ENCODE assay signal across 12 cellular contexts in the genomic region with DNA sequence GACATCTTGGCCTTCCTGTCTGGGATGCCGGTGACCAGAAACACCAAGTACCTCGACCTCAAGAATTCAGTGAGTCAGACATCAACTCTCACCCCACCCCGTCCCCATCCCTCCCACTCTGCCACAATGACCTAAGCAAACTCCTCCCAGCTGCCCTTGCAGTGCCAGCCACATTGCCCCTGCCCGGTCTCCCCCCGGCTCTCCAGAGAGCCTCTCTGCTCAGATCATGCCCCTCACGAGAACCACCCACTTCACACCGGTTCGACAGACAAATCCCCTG. TPM values are rescaled to one million over a fixed set of nuclear protein-coding genes. Genes with fewer than 3 reads are reported as not detected.
A peak's percentile ranks its signal among the peaks of the same experiment; 100 is the strongest.
DNase-seq lines count a peak whose midpoint lies in the region; ATAC-seq and TF ChIP-seq lines count a peak whose summit lies in the region.
"Had no signal": no experiment of that assay in that cellular context is flagged by ENCODE, and none has a peak within 500 bp of the region (broad histone marks: within the 10 kb centered on the region; RNA-seq: fewer than 3 reads in every experiment).

No MANE protein-coding gene starts in this region.

- H3K4me1 ChIP-seq in heart left ventricle (peaks cover 0 to 43% (median 10%) of the 10 kb centered on the region in 12 donors), PC-9 (replicated peaks; ENCODE audit: insufficient read depth) (peaks cover 51% of the 10 kb centered on the region), upper lobe of right lung (peaks cover 8% of the 10 kb centered on the region), thyroid gland (peaks cover 0 to 6% of the 10 kb centered on the region in 2 donors)

- H3K79me2 ChIP-seq in PC-9 (ENCODE audit: low read depth) = no peaks in the 10 kb centered on the region

- H2AFZ ChIP-seq in PC-9 = no peak overlapping the region

- H3K4me1 Mint-ChIP-seq in T-helper 17 cell = peaks cover 5% of the 10 kb centered on the region

- CTCF ChIA-PET in PC-9 (lab: Charles Lee) = interaction anchor here (0.6 to 1.1 kb wide), 3 partner anchors 28 to 240 kb away, joined by 3 to 4 read pairs (median 3); no protein-coding TSS in a partner anchor

- WGBS in heart left ventricle, 4 donors = 68 to 84% (median 74%) methylated on average over 8 of the region's 8 CpGs
- 62 to 69% methylated on average over 8 of the region's 8 CpGs for WGBS in thyroid gland, 2 donors

- H4K20me1 ChIP-seq in PC-9 (ENCODE audit: insufficient read depth) = no peaks in the 10 kb centered on the region

- POLR2A ChIA-PET in PC-9 (lab: Charles Lee; ENCODE audit: unreplicated experiment) = interaction anchor here (0.6 to 0.8 kb wide), 3 partner anchors 29 to 130 kb away, joined by 7 to 16 read pairs (median 12); no protein-coding TSS in a partner anchor

- DNase-seq in left cardiac atrium (no peak), heart left ventricle (no peak), PC-9 (peak; percentile 82 to 95), fibroblast of peridontal ligament (ENCODE audit: extremely low read depth) (peak; percentile 18), upper lobe of right lung (no peak), thyroid gland (no peak), T-helper 17 cell (no peak)
- DNase-seq: activated CD8-positive, alpha-beta memory T cell treated with anti-CD3 and anti-CD28 coated beads, Interleukin-2, amount 10 ng/mL, durations not matched to agents 7 days and 5 days; central memory CD4-positive, alpha-beta T cell had no signal

- peaks cover 25% of the 10 kb centered on the region for H3F3A ChIP-seq in PC-9 (ENCODE audit: insufficient read depth, low read depth)

- TF ChIP-seq POLR2A in heart left ventricle (IDR thresholded peaks at IDR 0.05) (no peak), thyroid gland (IDR thresholded peaks at IDR 0.05) (no peak)

- TF ChIP-seq CTCF in heart left ventricle (IDR thresholded peaks at IDR 0.05) (no peak), PC-9 (conservative IDR thresholded peaks at IDR 0.05) (no peak), upper lobe of right lung (IDR thresholded peaks at IDR 0.05) (no peak), thyroid gland (IDR thresholded peaks at IDR 0.05) (no peak)

- no peaks in the 10 kb centered on the region for H3K36me3 Mint-ChIP-seq in T-helper 17 cell (ENCODE audit: low read depth)
- H3K36me3 Mint-ChIP-seq: activated CD8-positive, alpha-beta memory T cell treated with anti-CD3 and anti-CD28 coated beads, Interleukin-2, amount 10 ng/mL, durations not matched to agents 7 days and 5 days had no signal

- H3K27me3 ChIP-seq in heart left ventricle (no peaks in the 10 kb centered on the region), PC-9 (ENCODE audit: insufficient read depth, low read depth) (no peaks in the 10 kb centered on the region), upper lobe of right lung (no peaks in the 10 kb centered on the region), thyroid gland (no peaks in the 10 kb centered on the region)

- BruUV-seq in PC-9 (replicated peaks; lab: Mats Ljungman, UMichigan) = no TSS peak

- peak; percentile 7 to 42 for ATAC-seq in left cardiac atrium
- no peak for ATAC-seq in heart left ventricle
- ATAC-seq in upper lobe of right lung = peak; percentile 54
- no peak for ATAC-seq in T-helper 17 cell
- ATAC-seq in GM19035 (IDR thresholded peaks at IDR 0.05; ENCODE audit: unreplicated experiment) = no peak
- ATAC-seq: activated CD8-positive, alpha-beta memory T cell treated with anti-CD3 and anti-CD28 coated beads, Interleukin-2, amount 10 ng/mL, durations not matched to agents 7 days and 5 days had no signal

- H3K4me2 ChIP-seq in PC-9 = peak overlapping the region; percentile 73

- H3K36me3 ChIP-seq in heart left ventricle (peaks cover 0 to 29% (median 0%) of the 10 kb centered on the region in 9 donors), PC-9 (ENCODE audit: low read depth) (no peaks in the 10 kb centered on the region), upper lobe of right lung (no peaks in the 10 kb centered on the region), thyroid gland (no peaks in the 10 kb centered on the region)

- no peak overlapping the region for H3K27ac Mint-ChIP-seq in T-helper 17 cell
- H3K27ac Mint-ChIP-seq: activated CD8-positive, alpha-beta memory T cell treated with anti-CD3 and anti-CD28 coated beads, Interleukin-2, amount 10 ng/mL, durations not matched to agents 7 days and 5 days; stimulated activated naive CD8-positive, alpha-beta T cell treated with anti-CD3 and anti-CD28 coated beads, Interleukin-15, Interleukin-2, amounts not matched to agents 100 ng/mL and 50 ng/mL, for 24 hours had no signal

- no peaks in the 10 kb centered on the region for H3K27me3 Mint-ChIP-seq in T-helper 17 cell
- H3K27me3 Mint-ChIP-seq: activated CD8-positive, alpha-beta memory T cell treated with anti-CD3 and anti-CD28 coated beads, Interleukin-2, amount 10 ng/mL, durations not matched to agents 7 days and 5 days; stimulated activated naive CD8-positive, alpha-beta T cell treated with anti-CD3 and anti-CD28 coated beads, Interleukin-15, Interleukin-2, amounts not matched to agents 100 ng/mL and 50 ng/mL, for 24 hours had no signal

- intact Hi-C loops in left cardiac atrium (cut with DNase I) (no loop called here), heart left ventricle (cut with DNase I) (no loop called here), PC-9 (cut with micrococcal nuclease; ENCODE audit: unreplicated experiment) (no loop called here), upper lobe of right lung (cut with DNase I) (no loop called here), thyroid gland (cut with DNase I) (no loop called here)

- H3K4me3 ChIP-seq in heart left ventricle = no peak overlapping the region
- peak overlapping the region; percentile 25; the same call in 1 of the 2 replicates for H3K4me3 ChIP-seq in PC-9
- no peak overlapping the region for H3K4me3 ChIP-seq in upper lobe of right lung
- H3K4me3 ChIP-seq in thyroid gland (replicated peaks in 1 of 3) = no peak overlapping the region

- no peak overlapping the region for H3K4me3 Mint-ChIP-seq in T-helper 17 cell
- H3K4me3 Mint-ChIP-seq: activated CD8-positive, alpha-beta memory T cell treated with anti-CD3 and anti-CD28 coated beads, Interleukin-2, amount 10 ng/mL, durations not matched to agents 7 days and 5 days; stimulated activated naive CD8-positive, alpha-beta T cell treated with anti-CD3 and anti-CD28 coated beads, Interleukin-15, Interleukin-2, amounts not matched to agents 100 ng/mL and 50 ng/mL, for 24 hours had no signal

- H3K9me3 ChIP-seq in heart left ventricle (no peaks in the 10 kb centered on the region), PC-9 (ENCODE audit: insufficient read depth, low read depth) (no peaks in the 10 kb centered on the region), upper lobe of right lung (no peaks in the 10 kb centered on the region), thyroid gland (no peaks in the 10 kb centered on the region), T-helper 17 cell (ENCODE audit: control insufficient read depth, low read length, poor library complexity, severe bottlenecking) (no peaks in the 10 kb centered on the region)

- H3K27ac ChIP-seq in heart left ventricle (no peak overlapping the region), PC-9 (peak overlapping the region; percentile 85), upper lobe of right lung (no peak overlapping the region), thyroid gland (no peak overlapping the region)
- H3K27ac ChIP-seq: C4-2B had no signal

- H3K9me2 ChIP-seq in PC-9 (ENCODE audit: insufficient read depth) = no peaks in the 10 kb centered on the region

RNA-seq across cellular contexts. Expression of a gene that starts 23.6 kb away (rescaled TPM):
- 1 to 10 TPM; 4.0 to 5.0 TPM for total RNA-seq in left cardiac atrium
- total RNA-seq in heart left ventricle = 10 to 100 TPM in 1 of 9 donors, under 1 TPM in 6, not detected in 2; 0.20 to 41.2 (median 0.32) TPM
- under 1 TPM; 0.11 to 0.18 TPM for polyA plus RNA-seq in heart left ventricle
- 15.3 and 16.3 TPM in 2 replicates for total RNA-seq in PC-9 (2021)
- total RNA-seq in upper lobe of right lung = 62.6 TPM
- total RNA-seq in thyroid gland = under 1 TPM in 3 of 4 donors, not detected in 1; 0.11 to 0.83 (median 0.27) TPM
- total RNA-seq in T-helper 17 cell = 1 to 10 TPM in 1 of 2 donors, under 1 TPM in 1; 0.47 to 1.5 TPM

RNA-seq across cellular contexts. Expression of a gene that starts 48.7 kb away (rescaled TPM):
- 1 to 10 TPM; 4.1 to 5.0 TPM for total RNA-seq in left cardiac atrium
- 1 to 10 TPM; 2.4 to 5.6 (median 3.8) TPM for total RNA-seq in heart left ventricle
- 1 to 10 TPM; 2.2 to 3.3 TPM for polyA plus RNA-seq in heart left ventricle
- total RNA-seq in PC-9 (2021) = 8.3 and 10.1 TPM in 2 replicates
- 6.0 TPM for total RNA-seq in upper lobe of right lung
- 1 to 10 TPM; 1.7 to 2.8 (median 1.9) TPM for total RNA-seq in thyroid gland
- total RNA-seq in T-helper 17 cell = 1 to 10 TPM; 1.3 to 2.1 TPM
- total RNA-seq: activated CD8-positive, alpha-beta memory T cell treated with anti-CD3 and anti-CD28 coated beads, Interleukin-2, amount 10 ng/mL, durations not matched to agents 7 days and 5 days had no signal

Comparison
In these comparisons a context has a peak if more than half of its experiments do, and no peak if none do; other contexts are left out.
1. ATAC-seq: peak in left cardiac atrium (2 of 2) and upper lobe of right lung (single experiment); none in heart left ventricle (0 of 4), T-helper 17 cell (single experiment) and GM19035 (single experiment).
2. DNase-seq: peak in PC-9 (2 of 2) and fibroblast of peridontal ligament (single experiment); none in left cardiac atrium (single experiment), heart left ventricle (0 of 5), upper lobe of right lung (single experiment), thyroid gland (0 of 2) and T-helper 17 cell (0 of 3).